Comparison of ENCODE assay signal across 21 cellular contexts in genomic region chr5:3787604-3788003, GRCh38.
DNase-seq lines count a peak whose midpoint lies in the region; FAIRE-seq and TF ChIP-seq lines count a peak whose summit lies in the region.
"Had no signal": no experiment of that assay in that cellular context is flagged by ENCODE, and none has a peak within 500 bp of the region (broad histone marks: within the 10 kb centered on the region; RNA-seq: fewer than 3 reads in every experiment).

No MANE protein-coding gene starts in this region.

- DNase-seq in H9 (peak; percentile 38), H1 (ENCODE audit: low read depth in 1 of 2, low spot score in 2 of 2) (no peak), neural progenitor cell (ENCODE audit: low spot score) (peak; percentile 31), Ammon's horn (ENCODE audit: low spot score) (no peak), H4 (ENCODE audit: low spot score) (no peak), colonic mucosa (no peak)
- DNase-seq: CD8-positive, alpha-beta T cell; COR-L47; DMS153; DMS79 treated with DMSO at 0.1 percent for 48 hours; EL; GF-D8; HCEC 1CT; HFFc6; IMR-90; KBM-7 had no signal

- H3K27me3 ChIP-seq in H9 (ENCODE audit: insufficient read depth, low read length) (no peaks in the 10 kb centered on the region), H1 (replicated peaks in 1 of 4; ENCODE audit: control insufficient read depth in 3 of 4, extremely low read depth in 1 of 4, insufficient read depth in 3 of 4, low read length in 3 of 4) (0 out of 7 replicates have a peak, but pooled peaks cover 0 to 4% (median 1%) of the 10 kb centered on the region in 4 experiments), iPS-20b (ENCODE audit: insufficient read depth, low read length) (no peaks in the 10 kb centered on the region; the same call in 1 of the 2 replicates), neural progenitor cell (peaks cover 21% of the 10 kb centered on the region), colonic mucosa (no peaks in the 10 kb centered on the region)

- WGBS in H9 (ENCODE audit: extremely low coverage, insufficient read length, low lambda C conversion rate), result no CpG with 5 or more reads among the region's 10 CpGs
- 26% methylated on average over 10 of the region's 10 CpGs; no CpG with 5 or more reads in 1 of the 2 experiments for WGBS in H1 (ENCODE audit: extremely low coverage in 1 of 2, insufficient coverage in 1 of 2, insufficient read length in 1 of 2, insufficient replicate concordance in 2 of 2, low coverage in 1 of 2, low lambda C conversion rate in 2 of 2, missing lambda C conversion rate in 1 of 2), 2 experiments

- no peak for TF ChIP-seq POLR2A in H1 (IDR thresholded peaks at IDR 0.05; ENCODE audit: control extremely low read depth in 1 of 2, low read depth in 2 of 2, low read length in 2 of 2)

- H3K4me3 ChIP-seq in H1 (ENCODE audit: extremely low read depth in 1 of 4, insufficient read depth in 2 of 4, low read depth in 3 of 4, low read length in 4 of 4), result peak overlapping the region in 1 of 4 experiments; percentile 41; a peak in 2 of 8 replicates
- peak overlapping the region; percentile 32; the same call in 1 of the 2 replicates for H3K4me3 ChIP-seq in iPS-20b (ENCODE audit: low read length)
- no peak overlapping the region for H3K4me3 ChIP-seq in neural progenitor cell
- no peak overlapping the region for H3K4me3 ChIP-seq in colonic mucosa

- H3K79me1 ChIP-seq in H9 (ENCODE audit: insufficient read depth, low read depth, low read length, poor library complexity, severe bottlenecking) (no peaks in the 10 kb centered on the region), H1 (ENCODE audit: low read depth, low read length) (no peaks in the 10 kb centered on the region)

- H3K4me1 ChIP-seq in H9 (ENCODE audit: insufficient read depth, low read length), result peaks cover 7% of the 10 kb centered on the region; the same call in 1 of the 2 replicates
- H3K4me1 ChIP-seq in H1 (replicated peaks in 1 of 4; ENCODE audit: control insufficient read depth in 3 of 4, insufficient read depth in 4 of 4, low read length in 3 of 4), result peaks cover 7 to 14% (median 8%) of the 10 kb centered on the region in 4 experiments
- H3K4me1 ChIP-seq in iPS-20b (ENCODE audit: insufficient read depth, low read length), result peaks cover 18% of the 10 kb centered on the region; the same call in 1 of the 2 replicates
- H3K4me1 ChIP-seq in neural progenitor cell, result peaks cover 29% of the 10 kb centered on the region
- no peaks in the 10 kb centered on the region for H3K4me1 ChIP-seq in colonic mucosa

- H3K36me3 Mint-ChIP-seq in H9 (ENCODE audit: insufficient read depth in 1 of 3, low read depth in 3 of 3) (no peaks in the 10 kb centered on the region; a peak in 1 of 7 replicates), neural progenitor cell (no peaks in the 10 kb centered on the region)
- H3K36me3 Mint-ChIP-seq: CD14-positive monocyte; CD8-positive, alpha-beta T cell had no signal

- no peaks in the 10 kb centered on the region for H4K20me1 ChIP-seq in H9 (ENCODE audit: control insufficient read depth, insufficient read depth, insufficient read length)
- peaks cover 0 to 5% of the 10 kb centered on the region in 2 experiments for H4K20me1 ChIP-seq in H1 (replicated peaks in 1 of 2; ENCODE audit: control insufficient read depth in 1 of 2, insufficient read depth in 2 of 2, low read length in 2 of 2)
- H4K20me1 ChIP-seq in neural progenitor cell (ENCODE audit: low read depth), result no peaks in the 10 kb centered on the region

- H3K23me2 ChIP-seq in H9 (ENCODE audit: insufficient read length, low read depth, low read length, poor library complexity, severe bottlenecking) (peaks cover 3% of the 10 kb centered on the region), H1 (ENCODE audit: low read depth, low read length) (peaks cover 19% of the 10 kb centered on the region; the same call in 1 of the 2 replicates)

- H3K27ac ChIP-seq in H9 (ENCODE audit: insufficient read length, low read depth, low read length), result no peak overlapping the region
- no peak overlapping the region for H3K27ac ChIP-seq in H1 (ENCODE audit: low read depth, low read length)
- no peak overlapping the region for H3K27ac ChIP-seq in iPS-20b (ENCODE audit: low read length)
- no peak overlapping the region for H3K27ac ChIP-seq in neural progenitor cell
- no peak overlapping the region for H3K27ac ChIP-seq in colonic mucosa

- H3K4me1 Mint-ChIP-seq in H9 (peaks cover 16 to 35% of the 10 kb centered on the region in 2 experiments), neural progenitor cell (peaks cover 32% of the 10 kb centered on the region)
- H3K4me1 Mint-ChIP-seq: CD14-positive monocyte had no signal

- H3K14ac ChIP-seq in H9 (ENCODE audit: insufficient read depth, low read length) (no peak overlapping the region), H1 (ENCODE audit: insufficient read length) (no peak overlapping the region)

- H3K18ac ChIP-seq in H9 (ENCODE audit: insufficient read length, low read depth, low read length), result no peak overlapping the region
- no peak overlapping the region for H3K18ac ChIP-seq in H1 (ENCODE audit: extremely low read depth, low read length)

- no peak for TF ChIP-seq CTCF in H9 (conservative IDR thresholded peaks at IDR 0.05)
- TF ChIP-seq CTCF in H1 (IDR thresholded peaks at IDR 0.05; ENCODE audit: control extremely low read depth in 1 of 3, insufficient read depth in 1 of 3, low read depth in 1 of 3, low read length in 3 of 3), result no peak
- TF ChIP-seq CTCF in neural progenitor cell (IDR thresholded peaks at IDR 0.05), result no peak
- TF ChIP-seq CTCF in colonic mucosa (IDR thresholded peaks at IDR 0.05), result no peak

- H2BK15ac ChIP-seq in H9 (ENCODE audit: low read depth, low read length), result no peak overlapping the region
- H2BK15ac ChIP-seq in H1 (ENCODE audit: low read length), result no peak overlapping the region

- no peaks in the 10 kb centered on the region for H3K9me3 ChIP-seq in H9 (ENCODE audit: control insufficient read depth, low read depth, low read length)
- H3K9me3 ChIP-seq in H1 (ENCODE audit: insufficient read depth in 2 of 2, low read depth in 1 of 2, low read length in 1 of 2), result no peaks in the 10 kb centered on the region
- H3K9me3 ChIP-seq in iPS-20b (ENCODE audit: insufficient read depth, low read depth, low read length), result no peaks in the 10 kb centered on the region
- no peaks in the 10 kb centered on the region for H3K9me3 ChIP-seq in neural progenitor cell (ENCODE audit: low read depth)
- H3K9me3 ChIP-seq in colonic mucosa, result no peaks in the 10 kb centered on the region

- no peak overlapping the region for H4K5ac ChIP-seq in H9 (ENCODE audit: insufficient read length, low read depth, low read length)
- H4K5ac ChIP-seq in H1 (ENCODE audit: insufficient read length, low read depth, low read length), result no peak overlapping the region

- H3K9ac ChIP-seq in H9 (ENCODE audit: extremely low read depth, insufficient read length, low read length), result no peak overlapping the region
- H3K9ac ChIP-seq in H1 (replicated peaks in 1 of 4; ENCODE audit: extremely low read depth in 1 of 4, low read depth in 3 of 4, low read length in 3 of 4), result no peak overlapping the region
- peak overlapping the region; percentile 46; the same call in 1 of the 2 replicates for H3K9ac ChIP-seq in iPS-20b (ENCODE audit: low read depth, low read length)
- no peak overlapping the region for H3K9ac ChIP-seq in neural progenitor cell
- H3K9ac ChIP-seq in colonic mucosa (ENCODE audit: low read depth in 2 of 2, low read length in 2 of 2), result no peak overlapping the region

- no peak overlapping the region for H3K23ac ChIP-seq in H9 (ENCODE audit: insufficient read length, low read depth, low read length)
- no peak overlapping the region for H3K23ac ChIP-seq in H1 (ENCODE audit: insufficient read length)

- POLR2A ChIA-PET in H1 (lab: Charles Lee; ENCODE audit: partially characterized antibody), result no interaction called here

- no peak overlapping the region for H2BK20ac ChIP-seq in H9 (ENCODE audit: low read depth, low read length, poor library complexity, severe bottlenecking)
- H2BK20ac ChIP-seq in H1 (ENCODE audit: low read length), result peak overlapping the region; percentile 11; the same call in 1 of the 2 replicates

- H4K91ac ChIP-seq in H9 (ENCODE audit: insufficient read length, low read depth, low read length), result no peak overlapping the region
- H4K91ac ChIP-seq in H1 (replicated peaks; ENCODE audit: insufficient read length, low read length), result peak overlapping the region; percentile 89

- H3K9me3 Mint-ChIP-seq in H9 (no peaks in the 10 kb centered on the region; a peak in 1 of 5 replicates), neural progenitor cell (no peaks in the 10 kb centered on the region)
- H3K9me3 Mint-ChIP-seq: CD8-positive, alpha-beta T cell had no signal

- H2AFZ ChIP-seq in H9 (ENCODE audit: low read length) (no peak overlapping the region), H1 (ENCODE audit: low read length) (no peak overlapping the region), neural progenitor cell (replicated peaks) (no peak overlapping the region)

- no peak overlapping the region for H2BK12ac ChIP-seq in H9 (ENCODE audit: insufficient read length, low read depth, low read length)
- H2BK12ac ChIP-seq in H1 (ENCODE audit: low read depth, low read length), result no peak overlapping the region; the same call in 1 of the 2 replicates

- no peak for TF ChIP-seq EP300 in H1 (IDR thresholded peaks at IDR 0.05; ENCODE audit: borderline replicate concordance in 1 of 2, low read depth in 2 of 2, low read length in 2 of 2)

- H4K8ac ChIP-seq in H9 (replicated peaks; ENCODE audit: insufficient read length, low read depth, low read length) (no peak overlapping the region), H1 (ENCODE audit: extremely low read depth, insufficient read depth, low read length) (no peak overlapping the region)

- no peak for TF ChIP-seq RAD21 in H1 (IDR thresholded peaks at IDR 0.05 in 1 of 2, conservative IDR thresholded peaks at IDR 0.05 in 1 of 2; ENCODE audit: low read depth in 2 of 2, low read length in 2 of 2)

- no peaks in the 10 kb centered on the region for H3K79me2 ChIP-seq in H9 (ENCODE audit: insufficient read depth, low read length)
- no peaks in the 10 kb centered on the region for H3K79me2 ChIP-seq in H1 (ENCODE audit: control insufficient read depth in 1 of 2, insufficient read depth in 2 of 2, low read length in 2 of 2)
- H3K79me2 ChIP-seq in neural progenitor cell (ENCODE audit: low read depth), result no peaks in the 10 kb centered on the region

- H2AK5ac ChIP-seq in H9 (ENCODE audit: insufficient read length, low read length) (no peak overlapping the region), H1 (ENCODE audit: low read depth, low read length) (no peak overlapping the region)

- H2BK120ac ChIP-seq in H9 (ENCODE audit: low read depth, low read length, poor library complexity, severe bottlenecking) (no peak overlapping the region), H1 (replicated peaks; ENCODE audit: low read depth, low read length) (peak overlapping the region; percentile 75)

- intact Hi-C loops in colonic mucosa (cut with DNase I), result no loop called here

- H3F3A ChIP-seq in neural progenitor cell (ENCODE audit: low read depth), result peaks cover 23% of the 10 kb centered on the region

- CTCF ChIA-PET in H1 (lab: Charles Lee; ENCODE audit: partially characterized antibody), result interaction anchor here (1.4 kb wide), 1 partner anchor 8 kb away, joined by 3 read pairs; no protein-coding TSS in a partner anchor

- H3K56ac ChIP-seq in H9 (ENCODE audit: insufficient read length, low read depth, low read length), result no peak overlapping the region
- H3K56ac ChIP-seq in H1 (replicated peaks; ENCODE audit: insufficient read length, low read depth, low read length), result no peak overlapping the region

- H3K4me2 ChIP-seq in H9 (ENCODE audit: insufficient read depth, insufficient read length, low read length), result peak overlapping the region; percentile 74
- peak overlapping the region; percentile 57 to 68 for H3K4me2 ChIP-seq in H1 (ENCODE audit: insufficient read depth in 1 of 2, low read depth in 2 of 2, low read length in 2 of 2)
- peak overlapping the region; percentile 13 for H3K4me2 ChIP-seq in neural progenitor cell

- H3K4me3 Mint-ChIP-seq in H9 (peak overlapping the region; percentile 30 to 35), neural progenitor cell (peak overlapping the region; percentile 59)
- H3K4me3 Mint-ChIP-seq: CD8-positive, alpha-beta T cell; HFFc6 had no signal

- H3K4ac ChIP-seq in H9 (ENCODE audit: low read depth, low read length) (no peak overlapping the region), H1 (replicated peaks; ENCODE audit: insufficient read length, low read depth, low read length) (no peak overlapping the region)

- no peak for FAIRE-seq in H1 (lab: Jason Lieb, UNC)
- FAIRE-seq: A204.1, D721Med, HTR-8/SVneo had no signal

- peaks cover 7% of the 10 kb centered on the region for H3K27me3 Mint-ChIP-seq in H9 (ENCODE audit: low read depth)
- H3K27me3 Mint-ChIP-seq in neural progenitor cell (ENCODE audit: insufficient read depth, low read depth), result no peaks in the 10 kb centered on the region

- no peaks in the 10 kb centered on the region for H3K36me3 ChIP-seq in H1 (ENCODE audit: control insufficient read depth in 2 of 4, insufficient read depth in 4 of 4, low read length in 3 of 4)
- H3K36me3 ChIP-seq in iPS-20b (ENCODE audit: insufficient read depth, low read depth, low read length), result no peaks in the 10 kb centered on the region
- no peaks in the 10 kb centered on the region for H3K36me3 ChIP-seq in neural progenitor cell
- H3K36me3 ChIP-seq in colonic mucosa, result no peaks in the 10 kb centered on the region

- no peak overlapping the region for H3T11ph ChIP-seq in H9 (ENCODE audit: low read length)

- H3K27ac Mint-ChIP-seq in H9, result peak overlapping the region in 1 of 3 experiments; percentile 74; a peak in 2 of 7 replicates
- no peak overlapping the region for H3K27ac Mint-ChIP-seq in neural progenitor cell
- H3K27ac Mint-ChIP-seq: CD14-positive monocyte; CD8-positive, alpha-beta T cell; HFFc6 had no signal

- H2BK5ac ChIP-seq in H9 (ENCODE audit: insufficient read length, low read length), result no peak overlapping the region
- peak overlapping the region; percentile 64; the same call in 1 of the 2 replicates for H2BK5ac ChIP-seq in H1 (ENCODE audit: low read depth, low read length)

Comparison
In these comparisons a context has a peak if more than half of its experiments do, and no peak if none do; other contexts are left out.
1. DNase-seq: peak in H9 (single experiment) and neural progenitor cell (single experiment); none in H1 (0 of 2), Ammon's horn (single experiment), H4 (single experiment) and colonic mucosa (single experiment).
2. H3K4me2 ChIP-seq: peak in every context shown above with its lines; median percentile 74 in H9; 62 in H1; 13 in neural progenitor cell.